In the genomic region with DNA sequence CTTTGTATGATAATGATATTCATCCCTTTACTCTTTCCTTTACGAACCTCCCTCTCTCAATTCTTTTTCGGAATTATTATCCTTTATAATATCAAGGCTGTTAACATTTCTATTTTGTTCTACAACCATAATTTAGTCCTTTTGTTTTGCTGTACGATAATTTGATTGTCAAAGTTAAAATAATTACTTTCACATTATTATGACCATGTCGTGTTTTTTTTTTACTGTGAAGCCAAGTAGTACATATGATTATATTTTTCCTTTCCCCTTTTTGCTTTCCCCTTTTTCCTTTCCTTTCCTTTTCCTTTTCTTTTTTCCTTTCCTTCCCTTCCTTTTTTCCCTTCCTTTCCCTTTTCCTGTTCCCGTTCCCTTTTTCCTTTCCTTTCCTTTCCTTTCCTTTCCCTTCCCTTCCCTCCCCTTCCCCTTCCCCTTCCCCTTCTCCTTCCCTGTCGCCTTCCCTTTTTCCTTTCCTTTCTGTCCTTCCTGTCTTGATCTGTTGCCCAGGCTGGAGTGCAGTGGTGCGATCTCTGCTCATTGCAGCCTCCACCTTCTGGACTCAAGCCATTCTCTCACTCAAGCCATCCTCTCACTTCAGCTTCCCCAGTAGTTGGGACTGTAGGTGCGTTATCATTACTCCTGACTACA, we compare ENCODE assay signal across 28 cellular contexts. TPM values are rescaled to one million over a fixed set of nuclear protein-coding genes. Genes with fewer than 3 reads are reported as not detected.
DNase-seq lines count a peak whose midpoint lies in the region; ATAC-seq and FAIRE-seq lines count a peak whose summit lies in the region.
"Had no signal": no experiment of that assay in that cellular context is flagged by ENCODE, and none has a peak within 500 bp of the region (broad histone marks: within the 10 kb centered on the region; RNA-seq: fewer than 3 reads in every experiment).

No MANE protein-coding gene starts in this region.

- H2AK5ac ChIP-seq in mesenchymal stem cell (ENCODE audit: low read length, severe bottlenecking), result no peak overlapping the region

- H3K4me1 ChIP-seq in mesenchymal stem cell (ENCODE audit: control insufficient read depth, insufficient read depth, low read depth, low read length), result peaks cover 3% of the 10 kb centered on the region
- H3K4me1 ChIP-seq: BLaER1 had no signal

- H3K27me3 Mint-ChIP-seq in T-helper 17 cell, result no peaks in the 10 kb centered on the region
- no peaks in the 10 kb centered on the region for H3K27me3 Mint-ChIP-seq in central memory CD8-positive, alpha-beta T cell
- H3K27me3 Mint-ChIP-seq: CD4-positive, CD25-positive, alpha-beta regulatory T cell had no signal

- H3K27ac ChIP-seq in mesenchymal stem cell (ENCODE audit: low read length, poor library complexity, severe bottlenecking), result no peak overlapping the region
- H3K27ac ChIP-seq: BLaER1, HL-60, PC-9 had no signal

- no peak overlapping the region for H3K23ac ChIP-seq in mesenchymal stem cell (ENCODE audit: low read length in 2 of 2)

- FAIRE-seq in G401.6 (lab: Jason Lieb, UNC), result peak; percentile 61
- FAIRE-seq: D721Med, GM12891 had no signal

- H3K4me2 ChIP-seq in mesenchymal stem cell (ENCODE audit: low read length, poor library complexity, severe bottlenecking), result no peak overlapping the region
- H3K4me2 ChIP-seq: BLaER1, PC-9 had no signal

- no peaks in the 10 kb centered on the region for H3K9me3 Mint-ChIP-seq in central memory CD8-positive, alpha-beta T cell

- H3K4ac ChIP-seq in mesenchymal stem cell (ENCODE audit: low read depth in 1 of 2, low read length in 2 of 2), result no peak overlapping the region

- H4K91ac ChIP-seq in mesenchymal stem cell (ENCODE audit: low read length), result no peak overlapping the region

- no peak overlapping the region for H2AFZ ChIP-seq in mesenchymal stem cell (ENCODE audit: low read depth, low read length)
- H2AFZ ChIP-seq: PC-9 had no signal

- no peak overlapping the region for H3K4me3 ChIP-seq in mesenchymal stem cell (ENCODE audit: insufficient read depth in 1 of 2, low read depth in 1 of 2, low read length in 2 of 2)
- H3K4me3 ChIP-seq: BLaER1, PC-9 had no signal

- no peak overlapping the region for H2BK12ac ChIP-seq in mesenchymal stem cell (ENCODE audit: low read length in 2 of 2)

- H3K27me3 ChIP-seq in mesenchymal stem cell (ENCODE audit: control insufficient read depth in 1 of 2, insufficient read depth in 1 of 2, low read length in 2 of 2), result no peaks in the 10 kb centered on the region
- H3K27me3 ChIP-seq: BLaER1 had no signal

- no peak overlapping the region for H4K8ac ChIP-seq in mesenchymal stem cell (ENCODE audit: low read length)

- no peak overlapping the region for H3K18ac ChIP-seq in mesenchymal stem cell (ENCODE audit: low read depth in 1 of 2, low read length in 2 of 2)

- peaks cover 4% of the 10 kb centered on the region for H3K36me3 Mint-ChIP-seq in T-helper 17 cell (ENCODE audit: low read depth)
- peaks cover 2% of the 10 kb centered on the region for H3K36me3 Mint-ChIP-seq in central memory CD8-positive, alpha-beta T cell (ENCODE audit: insufficient read depth)
- H3K36me3 Mint-ChIP-seq: CD4-positive, CD25-positive, alpha-beta regulatory T cell had no signal

- peaks cover 62% of the 10 kb centered on the region for H3K4me1 Mint-ChIP-seq in T-helper 17 cell
- H3K4me1 Mint-ChIP-seq in central memory CD8-positive, alpha-beta T cell, result peaks cover 85% of the 10 kb centered on the region

- 91% methylated on average over 4 of the region's 8 CpGs for WGBS in mesenchymal stem cell

- no peak overlapping the region for H3K27ac Mint-ChIP-seq in T-helper 17 cell
- peak overlapping the region; percentile 14 for H3K27ac Mint-ChIP-seq in central memory CD8-positive, alpha-beta T cell (ENCODE audit: low read depth)
- H3K27ac Mint-ChIP-seq: CD4-positive, CD25-positive, alpha-beta regulatory T cell had no signal

- H2BK5ac ChIP-seq in mesenchymal stem cell (ENCODE audit: low read depth, low read length, poor library complexity, severe bottlenecking), result peak overlapping the region; percentile 31

- ATAC-seq in T-helper 17 cell (no peak), HG02973 (IDR thresholded peaks at IDR 0.05; ENCODE audit: unreplicated experiment) (no peak)
- no peak for ATAC-seq in central memory CD8-positive, alpha-beta T cell (replicated peaks; ENCODE audit: extremely low read depth, poor library complexity, severe bottlenecking)
- ATAC-seq: HCT116 had no signal

- DNase-seq in T-helper 17 cell (no peak), mesenchymal stem cell (no peak), amygdala (lab: John Stamatoyannopoulos, UW) (no peak), germinal center (ENCODE audit: low spot score) (no peak), GF-D8 (lab: John Stamatoyannopoulos, UW) (no peak)
- DNase-seq in central memory CD8-positive, alpha-beta T cell (ENCODE audit: low spot score in 2 of 2), result no peak
- DNase-seq: CD4-positive, CD25-positive, alpha-beta regulatory T cell; DMS53; GOT3; Kasumi-1; MV-4-11; NCI-H1105; NCI-H1436 treated with DMSO at 0.1 percent for 48 hours; NCI-H1930; NCI-H2107; NCI-H446; NCI-H524 treated with DMSO at 0.1 percent for 48 hours; NCI-H774; NK-92 treated with Interleukin-12 subunit alpha and Interleukin-12 subunit beta, amount 100 ng/mL, for 24 hours; PC-9; Right ventricle myocardium superior had no signal

- no peak overlapping the region for H2BK120ac ChIP-seq in mesenchymal stem cell (ENCODE audit: low read depth, low read length)

- no peaks in the 10 kb centered on the region for H3K79me1 ChIP-seq in mesenchymal stem cell (replicated peaks; ENCODE audit: low read length, poor library complexity, severe bottlenecking)

- no peaks in the 10 kb centered on the region for H3K36me3 ChIP-seq in mesenchymal stem cell (ENCODE audit: control insufficient read depth in 1 of 2, insufficient read depth in 2 of 2, low read depth in 1 of 2, low read length in 2 of 2)

- H3K9me3 ChIP-seq in T-helper 17 cell (ENCODE audit: control insufficient read depth, low read length, poor library complexity, severe bottlenecking), result no peaks in the 10 kb centered on the region
- no peaks in the 10 kb centered on the region for H3K9me3 ChIP-seq in mesenchymal stem cell (ENCODE audit: control insufficient read depth, low read length)

- H3K9ac ChIP-seq in mesenchymal stem cell (ENCODE audit: low read length), result no peak overlapping the region
- H3K9ac ChIP-seq: BLaER1 had no signal

- H3K14ac ChIP-seq in mesenchymal stem cell (ENCODE audit: low read length in 2 of 2), result no peak overlapping the region

- H2BK15ac ChIP-seq in mesenchymal stem cell (ENCODE audit: low read depth, poor library complexity, severe bottlenecking), result no peak overlapping the region

- peak overlapping the region; percentile 21 for H3K4me3 Mint-ChIP-seq in T-helper 17 cell
- H3K4me3 Mint-ChIP-seq in central memory CD8-positive, alpha-beta T cell, result no peak overlapping the region

RNA-seq across cellular contexts. Expression of a gene that starts 19.5 kb away (rescaled TPM):
- total RNA-seq in T-helper 17 cell, result 10 to 100 TPM; 34.4 to 45.3 TPM
- polyA plus RNA-seq in mesenchymal stem cell (2013, experiment 1 of 2), result 26.3 TPM
- polyA plus RNA-seq in mesenchymal stem cell (2013, experiment 2 of 2), result 27.6 TPM
